In genomic region chr22:37417264-37417663, GRCh38 we compare ENCODE assay signal across 8 cellular contexts. TPM values are rescaled to one million over a fixed set of nuclear protein-coding genes. Genes with fewer than 3 reads are reported as not detected.
"Had no signal": no experiment of that assay in that cellular context is flagged by ENCODE, and none has a peak within 500 bp of the region (broad histone marks: within the 10 kb centered on the region; RNA-seq: fewer than 3 reads in every experiment).

No MANE protein-coding gene starts in this region.

- H3K4me3 ChIP-seq: coronary artery, lung, upper lobe of right lung had no signal

- H3K9me3 Mint-ChIP-seq: stimulated activated naive CD8-positive, alpha-beta T cell treated with anti-CD3 and anti-CD28 coated beads, Interleukin-15, Interleukin-2, amounts not matched to agents 100 ng/mL and 50 ng/mL, for 24 hours had no signal

- H3K4me3 Mint-ChIP-seq: stimulated activated naive CD8-positive, alpha-beta T cell treated with anti-CD3 and anti-CD28 coated beads, Interleukin-15, Interleukin-2, amounts not matched to agents 100 ng/mL and 50 ng/mL, for 24 hours had no signal

- H3K9me3 ChIP-seq: upper lobe of right lung had no signal

- H3K27ac ChIP-seq: coronary artery, upper lobe of right lung had no signal

- H3K36me3 ChIP-seq: upper lobe of right lung had no signal

- H3K27ac Mint-ChIP-seq: stimulated activated naive CD8-positive, alpha-beta T cell treated with anti-CD3 and anti-CD28 coated beads, Interleukin-15, Interleukin-2, amounts not matched to agents 100 ng/mL and 50 ng/mL, for 24 hours had no signal

- ATAC-seq: esophagus mucosa, sciatic nerve had no signal

- DNase-seq: activated effector memory CD4-positive, alpha-beta T cell treated with anti-CD3 and anti-CD28 coated beads, Interleukin-2, amount 50 U/mL, for 16 hours; stimulated activated CD4-positive, alpha-beta T cell treated with anti-CD3 and anti-CD28 coated beads, Interleukin-2, amount 100 ng/mL, for 24 hours; upper lobe of right lung had no signal

RNA-seq across cellular contexts. Expression of gene ELFN2, which starts 10.0 kb away (rescaled TPM):
- total RNA-seq: esophagus mucosa had no signal
